8 cellular contexts compared by ENCODE assay signal in genomic region chr9:137205126-137206069, GRCh38. TPM values are rescaled to one million over a fixed set of nuclear protein-coding genes. Genes with fewer than 3 reads are reported as not detected.
A peak's percentile ranks its signal among the peaks of the same experiment; 100 is the strongest.
DNase-seq lines count a peak whose midpoint lies in the region; ATAC-seq and TF ChIP-seq lines count a peak whose summit lies in the region.

TSS of gene NDOR1 (plus strand) at chr9:137205700. CDS start at chr9:137205778, 78 bp downstream.
TSS of gene TMEM203 (minus strand) at chr9:137205648. CDS start at chr9:137205414, 234 bp downstream.

- no peaks in the 10 kb centered on the region for H3K27me3 ChIP-seq in A673 (replicated peaks; ENCODE audit: insufficient read depth, low read depth, low read length, poor library complexity)
- H3K27me3 ChIP-seq in NT2/D1 (ENCODE audit: insufficient read depth, insufficient read length), result no peaks in the 10 kb centered on the region
- no peaks in the 10 kb centered on the region for H3K27me3 ChIP-seq in effector memory CD4-positive, alpha-beta T cell (replicated peaks; ENCODE audit: control insufficient read depth, insufficient read depth, low read length, poor library complexity, severe bottlenecking)

- CTCF ChIA-PET in A673 (lab: Charles Lee), result no interaction called here

- POLR2A ChIA-PET in A673 (lab: Charles Lee; ENCODE audit: low non-redundant PET), result interaction anchor here (0.7 kb wide), 1 partner anchor 31 kb away, joined by 7 read pairs; no protein-coding TSS in a partner anchor

- no peaks in the 10 kb centered on the region for H3K9me3 ChIP-seq in A673 (ENCODE audit: low read depth, low read length, poor library complexity, severe bottlenecking)
- no peaks in the 10 kb centered on the region for H3K9me3 ChIP-seq in NT2/D1 (ENCODE audit: insufficient read depth, low read length)
- no peaks in the 10 kb centered on the region for H3K9me3 ChIP-seq in effector memory CD4-positive, alpha-beta T cell (ENCODE audit: control insufficient read depth, low read length)

- TF ChIP-seq CTCF in A673 (conservative IDR thresholded peaks at IDR 0.05; ENCODE audit: low read depth, low read length), result no peak

- BruUV-seq in A673 (replicated peaks; lab: Mats Ljungman, UMichigan), result no TSS peak

- H3K9ac ChIP-seq in NT2/D1 (ENCODE audit: insufficient read length, low read depth), result peak within 1 kb of the TSS; percentile 97

- ATAC-seq in GM18868 (IDR thresholded peaks at IDR 0.05; ENCODE audit: unreplicated experiment), result peak; percentile 43

- H3K4me3 ChIP-seq in A673 (ENCODE audit: low read depth, low read length, poor library complexity, severe bottlenecking) (peak within 1 kb of the TSS; percentile 97), NT2/D1 (ENCODE audit: insufficient read length, low read depth) (peak within 1 kb of the TSS; percentile 99)
- peak within 1 kb of the TSS; percentile 77 for H3K4me3 ChIP-seq in effector memory CD4-positive, alpha-beta T cell (ENCODE audit: insufficient read depth, low read depth, low read length, poor library complexity, severe bottlenecking)

- DNase-seq in A673 (ENCODE audit: low spot score) (peak; percentile 93), HPDE6-E6E7 (ENCODE audit: extremely low spot score) (peak; percentile 90), NT2/D1 (ENCODE audit: low read depth, low spot score) (peak; percentile 82), lung microvascular endothelial cell (ENCODE audit: low read depth in 2 of 2) (peak; percentile 86 to 92)
- DNase-seq in activated CD8-positive, alpha-beta memory T cell treated with anti-CD3 and anti-CD28 coated beads for 4 hours (ENCODE audit: low read depth in 2 of 2), result peak; percentile 87
- peak; percentile 88 to 93 (median 89) for DNase-seq in effector memory CD4-positive, alpha-beta T cell
- peak; percentile 61 to 94 (median 79) for DNase-seq in stimulated activated CD4-positive, alpha-beta T cell treated with anti-CD3 and anti-CD28 coated beads, TNF-alpha, amount 100 ng/mL, for 1 hour (ENCODE audit: low read depth in 3 of 3, low spot score in 1 of 3)

- H3K36me3 ChIP-seq in A673 (ENCODE audit: insufficient read depth, low read length, poor library complexity, severe bottlenecking) (peaks cover 6% of the 10 kb centered on the region), NT2/D1 (ENCODE audit: insufficient read depth, insufficient read length, low read length) (peaks cover 51% of the 10 kb centered on the region)
- H3K36me3 ChIP-seq in effector memory CD4-positive, alpha-beta T cell (ENCODE audit: control insufficient read depth, insufficient read depth, low read length), result peaks cover 3% of the 10 kb centered on the region

- intact Hi-C loops in A673 (cut with micrococcal nuclease; ENCODE audit: unreplicated experiment), result no loop called here

- peaks cover 31% of the 10 kb centered on the region for H3K4me1 ChIP-seq in A673 (ENCODE audit: insufficient read depth, low read length, poor library complexity, severe bottlenecking)
- peaks cover 17% of the 10 kb centered on the region for H3K4me1 ChIP-seq in NT2/D1 (ENCODE audit: insufficient read depth, insufficient read length)
- H3K4me1 ChIP-seq in effector memory CD4-positive, alpha-beta T cell (ENCODE audit: control insufficient read depth, insufficient read depth, low read length, poor library complexity, severe bottlenecking), result peaks cover 30% of the 10 kb centered on the region

- H3K27ac ChIP-seq in A673 (ENCODE audit: low read depth, low read length, poor library complexity, severe bottlenecking), result peak within 1 kb of the TSS; percentile 88
- peak within 1 kb of the TSS; percentile 89 for H3K27ac ChIP-seq in effector memory CD4-positive, alpha-beta T cell (ENCODE audit: insufficient read depth, low read length, poor library complexity, severe bottlenecking)

RNA-seq across cellular contexts. Expression of gene NDOR1, which starts in this region (rescaled TPM):
- 40.2 and 41.5 TPM in 2 replicates for total RNA-seq in A673 (2021)
- 2.2 and 2.4 TPM in 2 replicates for total RNA-seq in lung microvascular endothelial cell

RNA-seq across cellular contexts. Expression of gene TMEM203, which starts in this region (rescaled TPM):
- total RNA-seq in A673 (2021), result 37.5 and 41.8 TPM in 2 replicates
- total RNA-seq in lung microvascular endothelial cell, result 19.6 and 26.0 TPM in 2 replicates

Comparison
In these comparisons a context has a peak if more than half of its experiments do, and no peak if none do; other contexts are left out.
1. Peak in every context shown above with its lines: DNase-seq, ATAC-seq, H3K4me3 ChIP-seq and H3K27ac ChIP-seq.
2. RNA of gene NDOR1 (total RNA-seq): 40.2 to 41.5 TPM in A673; 2.2 to 2.4 TPM in lung microvascular endothelial cell; every median in the first group is over 10 times any median in the second.